ENCODE assay signal across 36 cellular contexts in genomic region chr7:27549621-27550020, GRCh38.
"Had no signal": no experiment of that assay in that cellular context is flagged by ENCODE, and none has a peak within 500 bp of the region (broad histone marks: within the 10 kb centered on the region; RNA-seq: fewer than 3 reads in every experiment).

No MANE protein-coding gene starts in this region.

- H3K27me3 Mint-ChIP-seq: activated CD4-positive, alpha-beta memory T cell treated with anti-CD3 and anti-CD28 coated beads for 36 hours; activated CD4-positive, alpha-beta T cell treated with anti-CD3 and anti-CD28 coated beads, Interleukin-2, amount 10 ng/mL, durations not matched to agents 24 days and 14 days; activated CD8-positive, alpha-beta T cell treated with anti-CD3 and anti-CD28 coated beads for 36 hours; activated naive CD8-positive, alpha-beta T cell treated with anti-CD3 and anti-CD28 coated beads for 36 hours; activated T-helper 17 cell treated with anti-CD3 and anti-CD28 coated beads, Interleukin-2, amount 50 U/mL, for 72 hours had no signal

- H3K4me1 ChIP-seq: adrenal gland, body of pancreas, breast epithelium had no signal

- DNase-seq: activated CD4-positive, alpha-beta memory T cell treated with anti-CD3 and anti-CD28 coated beads for 36 hours; activated CD4-positive, alpha-beta T cell treated with anti-CD3 and anti-CD28 coated beads for 4 hours; activated CD4-positive, alpha-beta T cell treated with anti-CD3 and anti-CD28 coated beads, Interleukin-2, amount 10 ng/mL, durations not matched to agents 24 days and 14 days; activated CD4-positive, alpha-beta T cell treated with anti-CD3 and anti-CD28 coated beads, Interleukin-2, amount 50 U/mL, for 1 hour; activated CD4-positive, alpha-beta T cell treated with anti-CD3 and anti-CD28 coated beads, Interleukin-2, amount 50 U/mL, for 4 hours; activated CD4-positive, CD25-positive, alpha-beta regulatory T cell; activated CD8-positive, alpha-beta memory T cell treated with anti-CD3 and anti-CD28 coated beads, Interleukin-2, amount 50 U/mL, for 4 hours; activated CD8-positive, alpha-beta T cell treated with anti-CD3 and anti-CD28 coated beads for 36 hours; activated effector memory CD4-positive, alpha-beta T cell treated with anti-CD3 and anti-CD28 coated beads, Interleukin-2, amount 50 U/mL, for 16 hours; activated gamma-delta T cell treated with Interleukin-2 at 50 U/mL for 16 hours; activated naive CD4-positive, alpha-beta T cell; activated naive CD4-positive, alpha-beta T cell treated with anti-CD3 and anti-CD28 coated beads for 36 hours; activated naive CD4-positive, alpha-beta T cell treated with anti-CD3 and anti-CD28 coated beads, Interleukin-2, amount 50 U/mL, for 16 hours; activated naive CD8-positive, alpha-beta T cell treated with anti-CD3 and anti-CD28 coated beads for 36 hours; activated T-cell treated with anti-CD3 and anti-CD28 coated beads for 4 hours; activated T-cell treated with anti-CD3 and anti-CD28 coated beads, Interleukin-2, amount 50 U/mL, for 1 hour; activated T-cell treated with anti-CD3 and anti-CD28 coated beads, Interleukin-2, amount 50 U/mL, for 4 hours; activated T-cell treated with anti-CD3 and anti-CD28 coated beads, Interleukin-2, amount 50 U/mL, for 72 hours; adrenal gland; amniotic stem cell; aorta; body of pancreas; brain microvascular endothelial cell; central memory CD4-positive, alpha-beta T cell; T-helper 2 cell; T-helper 9 cell; WERI-Rb-1 had no signal

- H3K36me3 Mint-ChIP-seq: activated CD4-positive, alpha-beta memory T cell treated with anti-CD3 and anti-CD28 coated beads for 36 hours; activated naive CD4-positive, alpha-beta T cell treated with anti-CD3 and anti-CD28 coated beads, Interleukin-2, amount 50 U/mL, for 72 hours; WTC11 had no signal

- H3K4me3 ChIP-seq: adrenal gland, body of pancreas, breast epithelium had no signal

- FAIRE-seq: TTC549 had no signal

- H3K27ac Mint-ChIP-seq: activated CD4-positive, alpha-beta memory T cell treated with anti-CD3 and anti-CD28 coated beads for 36 hours; activated CD4-positive, alpha-beta T cell treated with anti-CD3 and anti-CD28 coated beads, Interleukin-2, amount 10 ng/mL, durations not matched to agents 24 days and 14 days; activated CD8-positive, alpha-beta T cell treated with anti-CD3 and anti-CD28 coated beads for 36 hours; activated naive CD4-positive, alpha-beta T cell treated with anti-CD3 and anti-CD28 coated beads for 36 hours; activated naive CD4-positive, alpha-beta T cell treated with anti-CD3 and anti-CD28 coated beads, Interleukin-2, amount 50 U/mL, for 72 hours; activated naive CD8-positive, alpha-beta T cell treated with anti-CD3 and anti-CD28 coated beads for 36 hours; activated T-cell treated with anti-CD3 and anti-CD28 coated beads, Interleukin-2, amount 50 U/mL, for 72 hours; activated T-helper 1 cell treated with anti-CD3 and anti-CD28 coated beads, Interleukin-12 subunit alpha, Interleukin-12 subunit beta, Interleukin-2, Interleukin-4 antibody, amounts not matched to agents 30 ng/mL and 10 ng/mL and 1 ng/mL, durations not matched to agents 14 hours and 24 hours and 36 hours; activated T-helper 17 cell treated with anti-CD3 and anti-CD28 coated beads, Interleukin-2, amount 50 U/mL, for 72 hours; T-helper 1 cell treated with Interleukin-12 subunit alpha and Interleukin-12 subunit beta and Interleukin-4 antibody, amounts not matched to agents 30 μg/mL and 1 μg/mL, for 36 hours; T-helper 2 cell treated with Interferon-gamma antibody and Interleukin-4, amounts not matched to agents 5 μg/mL and 100 μg/mL, for 36 hours had no signal

- H3K4me3 Mint-ChIP-seq: activated CD4-positive, alpha-beta memory T cell treated with anti-CD3 and anti-CD28 coated beads for 36 hours; activated CD4-positive, alpha-beta T cell treated with anti-CD3 and anti-CD28 coated beads, Interleukin-2, amount 10 ng/mL, durations not matched to agents 24 days and 14 days; activated CD8-positive, alpha-beta T cell treated with anti-CD3 and anti-CD28 coated beads for 36 hours; activated naive CD4-positive, alpha-beta T cell treated with anti-CD3 and anti-CD28 coated beads for 36 hours; activated naive CD8-positive, alpha-beta T cell treated with anti-CD3 and anti-CD28 coated beads for 36 hours; activated T-cell treated with anti-CD3 and anti-CD28 coated beads, Interleukin-2, amount 50 U/mL, for 4 hours; activated T-cell treated with anti-CD3 and anti-CD28 coated beads, Interleukin-2, amount 50 U/mL, for 72 hours; activated T-helper 1 cell treated with anti-CD3 and anti-CD28 coated beads, Interleukin-12 subunit alpha, Interleukin-12 subunit beta, Interleukin-2, Interleukin-4 antibody, amounts not matched to agents 30 ng/mL and 10 ng/mL and 1 ng/mL, durations not matched to agents 14 hours and 24 hours and 36 hours; activated T-helper 17 cell treated with anti-CD3 and anti-CD28 coated beads, Interleukin-2, amount 50 U/mL, for 72 hours; T-helper 1 cell treated with Interleukin-12 subunit alpha and Interleukin-12 subunit beta and Interleukin-4 antibody, amounts not matched to agents 30 μg/mL and 1 μg/mL, for 36 hours; T-helper 2 cell treated with Interferon-gamma antibody and Interleukin-4, amounts not matched to agents 5 μg/mL and 100 μg/mL, for 36 hours; WTC11 had no signal

- ATAC-seq: activated CD4-positive, CD25-positive, alpha-beta regulatory T cell treated with anti-CD3 and anti-CD28 coated beads, Interleukin-2, amount 50 U/mL, for 24 hours; activated CD8-positive, alpha-beta T cell treated with anti-CD3 and anti-CD28 coated beads for 36 hours; activated naive CD4-positive, alpha-beta T cell treated with anti-CD3 and anti-CD28 coated beads, Interleukin-2, amount 50 U/mL, for 72 hours; activated T-cell treated with anti-CD3 and anti-CD28 coated beads, Interleukin-2, amount 50 U/mL, for 4 hours; activated T-cell treated with anti-CD3 and anti-CD28 coated beads, Interleukin-2, amount 50 U/mL, for 72 hours; activated T-helper 17 cell treated with anti-CD3 and anti-CD28 coated beads, Interleukin-2, amount 50 U/mL, for 72 hours; body of pancreas; WTC11 had no signal

- H3K27ac ChIP-seq: adrenal gland, body of pancreas, brain microvascular endothelial cell, breast epithelium, WERI-Rb-1 had no signal

- H3K27me3 ChIP-seq: adrenal gland, body of pancreas, brain microvascular endothelial cell, breast epithelium had no signal

- H3K4me1 Mint-ChIP-seq: activated CD4-positive, alpha-beta T cell treated with anti-CD3 and anti-CD28 coated beads, Interleukin-2, amount 10 ng/mL, durations not matched to agents 24 days and 14 days; activated naive CD8-positive, alpha-beta T cell treated with anti-CD3 and anti-CD28 coated beads for 36 hours; activated T-helper 17 cell treated with anti-CD3 and anti-CD28 coated beads, Interleukin-2, amount 50 U/mL, for 72 hours had no signal

- H3K9me3 Mint-ChIP-seq: activated CD4-positive, alpha-beta memory T cell treated with anti-CD3 and anti-CD28 coated beads for 36 hours; activated CD4-positive, alpha-beta T cell treated with anti-CD3 and anti-CD28 coated beads, Interleukin-2, amount 10 ng/mL, durations not matched to agents 24 days and 14 days; activated CD8-positive, alpha-beta T cell treated with anti-CD3 and anti-CD28 coated beads for 36 hours; activated naive CD4-positive, alpha-beta T cell treated with anti-CD3 and anti-CD28 coated beads for 36 hours; activated naive CD4-positive, alpha-beta T cell treated with anti-CD3 and anti-CD28 coated beads, Interleukin-2, amount 50 U/mL, for 72 hours; activated naive CD8-positive, alpha-beta T cell treated with anti-CD3 and anti-CD28 coated beads for 36 hours; activated T-cell treated with anti-CD3 and anti-CD28 coated beads, Interleukin-2, amount 50 U/mL, for 4 hours; activated T-cell treated with anti-CD3 and anti-CD28 coated beads, Interleukin-2, amount 50 U/mL, for 72 hours; activated T-helper 1 cell treated with anti-CD3 and anti-CD28 coated beads, Interleukin-12 subunit alpha, Interleukin-12 subunit beta, Interleukin-2, Interleukin-4 antibody, amounts not matched to agents 30 ng/mL and 10 ng/mL and 1 ng/mL, durations not matched to agents 14 hours and 24 hours and 36 hours; activated T-helper 17 cell treated with anti-CD3 and anti-CD28 coated beads, Interleukin-2, amount 50 U/mL, for 72 hours; T-helper 1 cell treated with Interleukin-12 subunit alpha and Interleukin-12 subunit beta and Interleukin-4 antibody, amounts not matched to agents 30 μg/mL and 1 μg/mL, for 36 hours; T-helper 2 cell treated with Interferon-gamma antibody and Interleukin-4, amounts not matched to agents 5 μg/mL and 100 μg/mL, for 36 hours; WTC11 had no signal

- H3K36me3 ChIP-seq: adrenal gland, brain microvascular endothelial cell, breast epithelium, WERI-Rb-1 had no signal
